In the genomic region with DNA sequence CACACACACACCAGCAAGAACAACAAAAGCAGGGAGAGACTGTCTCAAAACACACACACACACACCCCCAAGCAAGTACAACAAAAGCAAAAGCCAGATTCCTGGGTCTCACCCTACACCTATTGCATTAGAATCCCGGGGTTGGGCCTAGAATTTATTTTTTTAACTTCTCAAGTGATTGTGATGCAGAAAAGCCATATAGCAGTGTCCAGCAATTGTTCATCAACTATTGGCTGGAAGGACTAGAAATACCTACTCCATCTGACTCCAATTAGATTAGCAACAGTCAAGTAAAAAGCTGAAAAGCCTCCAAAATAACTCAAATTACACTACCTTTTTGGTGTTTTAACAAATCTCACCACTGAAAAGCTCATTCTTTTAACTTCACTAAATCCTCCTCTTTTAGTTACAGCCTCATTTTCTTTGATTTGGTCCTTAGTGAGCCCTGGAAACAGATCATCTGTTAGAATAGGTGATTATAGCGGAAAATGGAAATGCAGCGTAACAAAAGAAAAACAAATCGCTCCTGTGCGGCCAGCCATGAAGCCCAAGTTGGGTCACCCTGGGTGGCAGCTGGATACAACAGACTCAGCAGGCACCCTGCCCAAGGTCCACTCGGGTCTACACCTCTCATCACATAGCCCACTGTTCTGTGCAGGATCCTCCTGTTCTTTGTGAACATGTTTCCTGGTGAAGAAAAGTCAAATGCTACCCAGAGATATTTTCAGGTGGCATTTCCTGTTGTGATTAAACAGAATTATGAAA, we compare ENCODE assay signal across 19 cellular contexts. TPM values are rescaled to one million over a fixed set of nuclear protein-coding genes. Genes with fewer than 3 reads are reported as not detected.
DNase-seq lines count a peak whose midpoint lies in the region; ATAC-seq lines count a peak whose summit lies in the region.
"Had no signal": no experiment of that assay in that cellular context is flagged by ENCODE, and none has a peak within 500 bp of the region (broad histone marks: within the 10 kb centered on the region; RNA-seq: fewer than 3 reads in every experiment).

No MANE protein-coding gene starts in this region.

- CTCF ChIA-PET in activated CD4-positive, alpha-beta T cell treated with anti-CD3 and anti-CD28 coated beads for 36 hours (lab: Charles Lee), result interaction anchor here (1.0 to 2.1 kb wide), 3 partner anchors 17 to 67 kb away, joined by 3 to 9 read pairs (median 5); no protein-coding TSS in a partner anchor
- CTCF ChIA-PET in CD4-positive, alpha-beta memory T cell (lab: Charles Lee; ENCODE audit: partially characterized antibody), result interaction anchor here (1.1 to 1.7 kb wide), 2 partner anchors 24 to 68 kb away, joined by 3 to 6 read pairs; no protein-coding TSS in a partner anchor

- peak overlapping the region; percentile 49 for H3K27ac Mint-ChIP-seq in activated CD4-positive, alpha-beta T cell treated with anti-CD3 and anti-CD28 coated beads for 36 hours
- peak overlapping the region in 4 of 7 donors; percentile 11 to 78 (median 46) for H3K27ac Mint-ChIP-seq in CD4-positive, alpha-beta memory T cell
- H3K27ac Mint-ChIP-seq in naive thymus-derived CD8-positive, alpha-beta T cell, result peak overlapping the region in 9 of 10 donors; percentile 23 to 87 (median 71)
- H3K27ac Mint-ChIP-seq: stimulated activated naive CD8-positive, alpha-beta T cell treated with anti-CD3 and anti-CD28 coated beads, Interleukin-15, Interleukin-2, amounts not matched to agents 100 ng/mL and 50 ng/mL, for 24 hours had no signal

- H3K9me3 ChIP-seq in CD4-positive, alpha-beta memory T cell (ENCODE audit: control insufficient read depth in 1 of 2, low read length in 2 of 2), result no peaks in the 10 kb centered on the region
- H3K9me3 ChIP-seq in adipocyte (ENCODE audit: control insufficient read depth, low read length), result no peaks in the 10 kb centered on the region
- H3K9me3 ChIP-seq: heart right ventricle, right atrium auricular region, upper lobe of left lung had no signal

- POLR2A ChIA-PET in activated CD4-positive, alpha-beta T cell treated with anti-CD3 and anti-CD28 coated beads for 36 hours (lab: Charles Lee), result no interaction called here
- POLR2A ChIA-PET in CD4-positive, alpha-beta memory T cell (lab: Charles Lee; ENCODE audit: partially characterized antibody), result no interaction called here
- POLR2A ChIA-PET in naive thymus-derived CD8-positive, alpha-beta T cell (lab: Charles Lee), result no interaction called here

- no peak overlapping the region for H3K27ac ChIP-seq in CD4-positive, alpha-beta memory T cell (ENCODE audit: low read depth, low read length)
- H3K27ac ChIP-seq: heart right ventricle, right atrium auricular region, upper lobe of left lung, WERI-Rb-1 had no signal

- H3K4me1 Mint-ChIP-seq in activated CD4-positive, alpha-beta T cell treated with anti-CD3 and anti-CD28 coated beads for 36 hours, result peaks cover 3% of the 10 kb centered on the region
- peaks cover 5 to 27% (median 9%) of the 10 kb centered on the region in 4 donors for H3K4me1 Mint-ChIP-seq in CD4-positive, alpha-beta memory T cell
- H3K4me1 Mint-ChIP-seq in naive thymus-derived CD8-positive, alpha-beta T cell, result peaks cover under 1 to 24% (median 5%) of the 10 kb centered on the region in 4 donors
- H3K4me1 Mint-ChIP-seq: CD14-positive monocyte had no signal

- ATAC-seq in activated CD4-positive, alpha-beta T cell treated with anti-CD3 and anti-CD28 coated beads for 36 hours, result no peak
- ATAC-seq in naive thymus-derived CD8-positive, alpha-beta T cell, result no peak
- no peak for ATAC-seq in GM19455 (IDR thresholded peaks at IDR 0.05; ENCODE audit: unreplicated experiment)
- ATAC-seq: esophagus mucosa, T-helper 17 cell had no signal

- DNase-seq in activated CD4-positive, alpha-beta T cell treated with anti-CD3 and anti-CD28 coated beads for 36 hours, result no peak
- DNase-seq in activated CD4-positive, alpha-beta T cell treated with anti-CD3 and anti-CD28 coated beads, Interleukin-2, amount 50 U/mL, for 1 hour, result no peak
- DNase-seq in CD4-positive, alpha-beta memory T cell, result no peak
- peak; percentile 67 for DNase-seq in adipocyte (ENCODE audit: low read depth)
- DNase-seq in naive thymus-derived CD8-positive, alpha-beta T cell, result no peak
- DNase-seq in DMS153 treated with DMSO at 0.1 percent for 48 hours (lab: John Stamatoyannopoulos, UW; ENCODE audit: unreplicated experiment), result no peak
- DNase-seq in NCI-H2196 (lab: John Stamatoyannopoulos, UW; ENCODE audit: unreplicated experiment), result no peak
- DNase-seq: heart right ventricle, mesendoderm, NCI-H1694, SHP77, T-helper 17 cell, upper lobe of left lung, WERI-Rb-1 had no signal

- H3K9ac ChIP-seq in adipocyte (ENCODE audit: low read length), result no peak overlapping the region

- no peaks in the 10 kb centered on the region for H3K9me3 Mint-ChIP-seq in activated CD4-positive, alpha-beta T cell treated with anti-CD3 and anti-CD28 coated beads for 36 hours (ENCODE audit: low read depth)
- H3K9me3 Mint-ChIP-seq in CD4-positive, alpha-beta memory T cell, result no peaks in the 10 kb centered on the region
- no peaks in the 10 kb centered on the region for H3K9me3 Mint-ChIP-seq in naive thymus-derived CD8-positive, alpha-beta T cell
- H3K9me3 Mint-ChIP-seq: stimulated activated naive CD8-positive, alpha-beta T cell treated with anti-CD3 and anti-CD28 coated beads, Interleukin-15, Interleukin-2, amounts not matched to agents 100 ng/mL and 50 ng/mL, for 24 hours had no signal

- no peak overlapping the region for H3K4me3 ChIP-seq in CD4-positive, alpha-beta memory T cell (ENCODE audit: low read length in 2 of 2)
- no peak overlapping the region for H3K4me3 ChIP-seq in adipocyte (ENCODE audit: low read length)
- H3K4me3 ChIP-seq: heart right ventricle, right atrium auricular region, upper lobe of left lung had no signal

- peaks cover 35% of the 10 kb centered on the region for H3K36me3 ChIP-seq in CD4-positive, alpha-beta memory T cell (ENCODE audit: insufficient read depth, low read length)
- peaks cover 49% of the 10 kb centered on the region for H3K36me3 ChIP-seq in adipocyte (ENCODE audit: control insufficient read depth, insufficient read depth, low read length, severe bottlenecking)

- H3K36me3 Mint-ChIP-seq in activated CD4-positive, alpha-beta T cell treated with anti-CD3 and anti-CD28 coated beads for 36 hours (ENCODE audit: low read depth), result peaks cover 49% of the 10 kb centered on the region
- peaks cover 29 to 65% of the 10 kb centered on the region in 2 donors for H3K36me3 Mint-ChIP-seq in CD4-positive, alpha-beta memory T cell
- H3K36me3 Mint-ChIP-seq in naive thymus-derived CD8-positive, alpha-beta T cell, result peaks cover 0 to 88% (median 12%) of the 10 kb centered on the region in 3 donors

- H3K4me1 ChIP-seq in CD4-positive, alpha-beta memory T cell (ENCODE audit: insufficient read depth, low read length), result no peaks in the 10 kb centered on the region
- no peaks in the 10 kb centered on the region for H3K4me1 ChIP-seq in adipocyte (ENCODE audit: control insufficient read depth, insufficient read depth, low read length)
- H3K4me1 ChIP-seq: heart right ventricle, right atrium auricular region, upper lobe of left lung had no signal

- intact Hi-C loops in activated CD4-positive, alpha-beta T cell treated with anti-CD3 and anti-CD28 coated beads for 36 hours (cut with DNase I, micrococcal nuclease), result no loop called here
- intact Hi-C loops in CD4-positive, alpha-beta memory T cell (cut with micrococcal nuclease), result loop anchor here (5.0 kb wide), 1 partner anchor 38 kb away; a partner anchor contains a TSS

- H3K4me3 Mint-ChIP-seq in activated CD4-positive, alpha-beta T cell treated with anti-CD3 and anti-CD28 coated beads for 36 hours, result no peak overlapping the region
- H3K4me3 Mint-ChIP-seq in CD4-positive, alpha-beta memory T cell, result no peak overlapping the region
- H3K4me3 Mint-ChIP-seq in naive thymus-derived CD8-positive, alpha-beta T cell, result no peak overlapping the region
- H3K4me3 Mint-ChIP-seq: CD14-positive monocyte; stimulated activated naive CD8-positive, alpha-beta T cell treated with anti-CD3 and anti-CD28 coated beads, Interleukin-15, Interleukin-2, amounts not matched to agents 100 ng/mL and 50 ng/mL, for 24 hours; T-helper 17 cell had no signal

- H3K27me3 Mint-ChIP-seq in activated CD4-positive, alpha-beta T cell treated with anti-CD3 and anti-CD28 coated beads for 36 hours, result no peaks in the 10 kb centered on the region
- H3K27me3 Mint-ChIP-seq in CD4-positive, alpha-beta memory T cell, result no peaks in the 10 kb centered on the region
- H3K27me3 Mint-ChIP-seq in naive thymus-derived CD8-positive, alpha-beta T cell, result no peaks in the 10 kb centered on the region
- H3K27me3 Mint-ChIP-seq: stimulated activated naive CD8-positive, alpha-beta T cell treated with anti-CD3 and anti-CD28 coated beads, Interleukin-15, Interleukin-2, amounts not matched to agents 100 ng/mL and 50 ng/mL, for 24 hours; T-helper 17 cell had no signal

- H3K27me3 ChIP-seq in CD4-positive, alpha-beta memory T cell (ENCODE audit: insufficient read depth, low read length), result no peaks in the 10 kb centered on the region
- H3K27me3 ChIP-seq in adipocyte (replicated peaks; ENCODE audit: control insufficient read depth, insufficient read depth, low read length), result no peaks in the 10 kb centered on the region
- H3K27me3 ChIP-seq: heart right ventricle, right atrium auricular region, upper lobe of left lung had no signal

RNA-seq across cellular contexts. Expression of a gene that starts 38.7 kb away (rescaled TPM):
- 10 to 100 TPM; 72.6 to 83.7 TPM for total RNA-seq in activated CD4-positive, alpha-beta T cell treated with anti-CD3 and anti-CD28 coated beads for 36 hours
- total RNA-seq in CD4-positive, alpha-beta memory T cell, result 10 to 100 TPM; 49.4 to 49.9 TPM
- polyA plus RNA-seq in CD4-positive, alpha-beta memory T cell, result 10 to 100 TPM; 23.2 to 48.7 TPM
- total RNA-seq in naive thymus-derived CD8-positive, alpha-beta T cell, result 10 to 100 TPM; 43.8 to 45.3 TPM
- polyA plus RNA-seq in naive thymus-derived CD8-positive, alpha-beta T cell, result 10 to 100 TPM; 28.5 to 34.7 (median 30.2) TPM
